In the genomic region with DNA sequence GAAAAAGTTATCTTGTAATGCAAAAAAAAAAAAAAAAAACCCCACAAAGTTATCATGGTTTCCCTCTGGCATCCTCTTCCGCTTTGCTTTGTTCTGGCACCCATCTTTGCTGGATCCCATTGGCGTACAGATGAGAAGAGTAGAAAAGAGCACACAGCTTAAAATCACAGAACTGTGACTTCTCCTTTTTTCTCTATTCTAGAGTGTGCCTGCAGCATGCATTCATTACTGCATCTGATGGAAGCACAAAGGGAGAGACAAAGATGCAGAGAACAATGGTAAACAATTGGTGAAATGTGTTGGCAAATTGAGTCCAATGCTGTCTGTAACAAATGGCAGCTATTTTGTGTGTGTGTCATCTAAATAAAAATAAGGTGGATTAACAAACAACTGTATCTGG, we compare ENCODE assay signal across 29 cellular contexts.
DNase-seq lines count a peak whose midpoint lies in the region; ATAC-seq and TF ChIP-seq lines count a peak whose summit lies in the region.
"Had no signal": no experiment of that assay in that cellular context is flagged by ENCODE, and none has a peak within 500 bp of the region (broad histone marks: within the 10 kb centered on the region; RNA-seq: fewer than 3 reads in every experiment).

No MANE protein-coding gene starts in this region.

- H3K4me1 ChIP-seq in left ventricle myocardium inferior (peaks cover 3% of the 10 kb centered on the region), heart right ventricle (peaks cover 0 to 14% (median 0%) of the 10 kb centered on the region in 9 donors), body of pancreas (peaks cover 28% of the 10 kb centered on the region), neuron (ENCODE audit: insufficient read depth, low read length) (peaks cover 17% of the 10 kb centered on the region), ascending aorta (peaks cover 0 to 12% of the 10 kb centered on the region in 2 donors)
- H3K4me1 ChIP-seq: BLaER1 had no signal

- H3K27me3 ChIP-seq in left ventricle myocardium inferior (ENCODE audit: low read depth) (no peaks in the 10 kb centered on the region), heart right ventricle (no peaks in the 10 kb centered on the region), body of pancreas (no peaks in the 10 kb centered on the region), neuron (ENCODE audit: insufficient read depth, low read length) (no peaks in the 10 kb centered on the region), ascending aorta (no peaks in the 10 kb centered on the region)
- H3K27me3 ChIP-seq: BLaER1, heart left ventricle, upper lobe of right lung had no signal

- H2AFZ ChIP-seq in neuron (ENCODE audit: low read depth, low read length) = peak overlapping the region; percentile 51

- H3K4me3 Mint-ChIP-seq in stimulated activated naive B cell treated with anti-CD40 and anti-IgM and Interleukin-4, amounts not matched to agents 10 μg/mL and 1 μg/mL and 100 μg/mL, for 72 hours = no peak overlapping the region
- H3K4me3 Mint-ChIP-seq: activated CD4-positive, alpha-beta memory T cell treated with anti-CD3 and anti-CD28 coated beads for 36 hours; activated naive CD8-positive, alpha-beta T cell treated with anti-CD3 and anti-CD28 coated beads, Interleukin-2, amount 10 ng/mL, durations not matched to agents 7 days and 5 days; naive thymus-derived CD8-positive, alpha-beta T cell had no signal

- H3K4me3 ChIP-seq in left ventricle myocardium inferior = no peak overlapping the region
- H3K4me3 ChIP-seq in heart right ventricle = no peak overlapping the region
- no peak overlapping the region for H3K4me3 ChIP-seq in body of pancreas
- H3K4me3 ChIP-seq in neuron (ENCODE audit: low read length) = no peak overlapping the region
- H3K4me3 ChIP-seq in ascending aorta = no peak overlapping the region
- H3K4me3 ChIP-seq: BLaER1, heart left ventricle, upper lobe of right lung had no signal

- H3K9me3 ChIP-seq in left ventricle myocardium inferior (replicated peaks) (no peaks in the 10 kb centered on the region), heart right ventricle (peaks cover 0 to 6% (median 0%) of the 10 kb centered on the region in 11 donors), body of pancreas (no peaks in the 10 kb centered on the region), neuron (ENCODE audit: low read length) (no peaks in the 10 kb centered on the region), ascending aorta (no peaks in the 10 kb centered on the region)
- H3K9me3 ChIP-seq: BLaER1, upper lobe of right lung had no signal

- H3K27ac Mint-ChIP-seq in stimulated activated naive B cell treated with anti-CD40 and anti-IgM and Interleukin-4, amounts not matched to agents 10 μg/mL and 1 μg/mL and 100 μg/mL, for 72 hours = no peak overlapping the region
- H3K27ac Mint-ChIP-seq: activated CD4-positive, alpha-beta memory T cell treated with anti-CD3 and anti-CD28 coated beads for 36 hours; activated naive CD8-positive, alpha-beta T cell treated with anti-CD3 and anti-CD28 coated beads, Interleukin-2, amount 10 ng/mL, durations not matched to agents 7 days and 5 days; naive thymus-derived CD8-positive, alpha-beta T cell had no signal

- no peaks in the 10 kb centered on the region for H3K36me3 ChIP-seq in left ventricle myocardium inferior
- H3K36me3 ChIP-seq in heart right ventricle = no peaks in the 10 kb centered on the region
- no peaks in the 10 kb centered on the region for H3K36me3 ChIP-seq in body of pancreas (replicated peaks in 1 of 2; ENCODE audit: insufficient read depth in 1 of 2, low read depth in 2 of 2)
- H3K36me3 ChIP-seq in neuron (ENCODE audit: insufficient read depth, low read length) = no peaks in the 10 kb centered on the region
- H3K36me3 ChIP-seq in ascending aorta = no peaks in the 10 kb centered on the region
- H3K36me3 ChIP-seq: BLaER1, heart left ventricle, upper lobe of right lung had no signal

- H3K4me1 Mint-ChIP-seq in stimulated activated naive B cell treated with anti-CD40 and anti-IgM and Interleukin-4, amounts not matched to agents 10 μg/mL and 1 μg/mL and 100 μg/mL, for 72 hours = peaks cover 5 to 9% of the 10 kb centered on the region in 2 donors
- H3K4me1 Mint-ChIP-seq: activated naive CD8-positive, alpha-beta T cell treated with anti-CD3 and anti-CD28 coated beads, Interleukin-2, amount 10 ng/mL, durations not matched to agents 7 days and 5 days had no signal

- H3K27me3 Mint-ChIP-seq in stimulated activated naive B cell treated with anti-CD40 and anti-IgM and Interleukin-4, amounts not matched to agents 10 μg/mL and 1 μg/mL and 100 μg/mL, for 72 hours = peaks cover 11 to 22% of the 10 kb centered on the region in 2 donors

- intact Hi-C loops in left ventricle myocardium inferior (cut with micrococcal nuclease) = no loop called here
- intact Hi-C loops in heart right ventricle (cut with DNase I) = loop anchor here in 1 of 10 donors (10.0 kb wide), 1 partner anchor 60 kb away; no protein-coding TSS in a partner anchor
- intact Hi-C loops in body of pancreas (cut with DNase I) = no loop called here
- intact Hi-C loops in ascending aorta (cut with DNase I) = loop anchor here (5.0 kb wide), 1 partner anchor 77 kb away; no protein-coding TSS in a partner anchor

- TF ChIP-seq POLR2A in body of pancreas (IDR thresholded peaks at IDR 0.05) = no peak

- H3K27ac ChIP-seq in left ventricle myocardium inferior (replicated peaks) (peak overlapping the region; percentile 68), heart right ventricle (no peak overlapping the region), body of pancreas (peak overlapping the region in 3 of 4 donors; percentile 49 to 71 (median 65)), ascending aorta (no peak overlapping the region)
- H3K27ac ChIP-seq: BLaER1, parathyroid adenoma, upper lobe of right lung had no signal

- H3K36me3 Mint-ChIP-seq in stimulated activated naive B cell treated with anti-CD40 and anti-IgM and Interleukin-4, amounts not matched to agents 10 μg/mL and 1 μg/mL and 100 μg/mL, for 72 hours = no peaks in the 10 kb centered on the region
- H3K36me3 Mint-ChIP-seq: naive thymus-derived CD8-positive, alpha-beta T cell had no signal

- WGBS in heart right ventricle, 2 donors = 88 to 90% methylated on average over 2 of the region's 2 CpGs
- 81 to 82% methylated on average over 2 of the region's 2 CpGs for WGBS in body of pancreas, 2 donors

- DNase-seq in left ventricle myocardium inferior (no peak), heart right ventricle (no peak), body of pancreas (no peak), ascending aorta (ENCODE audit: low spot score in 2 of 2) (no peak)
- DNase-seq in stimulated activated naive B cell treated with anti-CD40 and anti-IgM and Interleukin-4, amounts not matched to agents 10 μg/mL and 1 μg/mL and 100 μg/mL, for 72 hours = no peak
- DNase-seq: ACHN; activated CD4-positive, alpha-beta memory T cell treated with anti-CD3 and anti-CD28 coated beads for 36 hours; activated effector memory CD4-positive, alpha-beta T cell treated with Interleukin-2 at 50 U/mL for 16 hours; activated naive CD8-positive, alpha-beta T cell treated with anti-CD3 and anti-CD28 coated beads, Interleukin-2, amount 10 ng/mL, durations not matched to agents 7 days and 5 days; COR-L47; effector CD8-positive, alpha-beta T cell; erythroblast; left colon; naive thymus-derived CD8-positive, alpha-beta T cell; NCI-H1105 treated with DMSO at 0.1 percent for 48 hours; NCI-H2029; NCI-H446; SHP77 treated with DMSO at 0.1 percent for 48 hours; stimulated activated CD8-positive, alpha-beta memory T cell treated with anti-CD3 and anti-CD28 coated beads, Interleukin-4, amount 100 ng/mL, for 48 hours; SW 1271; T1000; upper lobe of right lung had no signal

- no peak for ATAC-seq in heart right ventricle
- ATAC-seq in body of pancreas = no peak
- no peak for ATAC-seq in stimulated activated naive B cell treated with anti-CD40 and anti-IgM and Interleukin-4, amounts not matched to agents 10 μg/mL and 1 μg/mL and 100 μg/mL, for 72 hours (replicated peaks)
- ATAC-seq in GM19397 (IDR thresholded peaks at IDR 0.05; ENCODE audit: unreplicated experiment) = no peak
- no peak for ATAC-seq in HG02973 (IDR thresholded peaks at IDR 0.05; ENCODE audit: unreplicated experiment)
- ATAC-seq: naive thymus-derived CD8-positive, alpha-beta T cell; Panc1; upper lobe of right lung had no signal

- no peak for TF ChIP-seq CTCF in left ventricle myocardium inferior (IDR thresholded peaks at IDR 0.05; ENCODE audit: borderline replicate concordance)
- no peak for TF ChIP-seq CTCF in heart right ventricle (IDR thresholded peaks at IDR 0.05)
- no peak for TF ChIP-seq CTCF in body of pancreas (IDR thresholded peaks at IDR 0.05)
- no peak for TF ChIP-seq CTCF in ascending aorta (IDR thresholded peaks at IDR 0.05)

- peaks cover 2 to 6% of the 10 kb centered on the region in 2 donors for H3K9me3 Mint-ChIP-seq in stimulated activated naive B cell treated with anti-CD40 and anti-IgM and Interleukin-4, amounts not matched to agents 10 μg/mL and 1 μg/mL and 100 μg/mL, for 72 hours
- H3K9me3 Mint-ChIP-seq: activated CD4-positive, alpha-beta memory T cell treated with anti-CD3 and anti-CD28 coated beads for 36 hours had no signal

Comparison
In these comparisons a context has a peak if more than half of its experiments do, and no peak if none do; other contexts are left out.
1. H3K27ac ChIP-seq: peak in left ventricle myocardium inferior (single experiment) and body of pancreas (3 of 4); none in heart right ventricle (0 of 10) and ascending aorta (0 of 2).